8 cellular contexts compared by ENCODE assay signal in genomic region chr19:44653977-44654784, GRCh38. TPM values are rescaled to one million over a fixed set of nuclear protein-coding genes. Genes with fewer than 3 reads are reported as not detected.
DNase-seq lines count a peak whose midpoint lies in the region; ATAC-seq and TF ChIP-seq lines count a peak whose summit lies in the region.

No MANE protein-coding gene starts in this region.

- peak overlapping the region; percentile 77 for H3K4me2 ChIP-seq in KMS-11
- H3K4me2 ChIP-seq in mesenchymal stem cell (ENCODE audit: low read length, poor library complexity, severe bottlenecking) = no peak overlapping the region

- H3K79me1 ChIP-seq in mesenchymal stem cell (replicated peaks; ENCODE audit: low read length, poor library complexity, severe bottlenecking) = peaks cover 46% of the 10 kb centered on the region

- H2AFZ ChIP-seq in KMS-11 (ENCODE audit: low read depth) (peak overlapping the region; percentile 35; the same call in 1 of the 2 replicates), mesenchymal stem cell (ENCODE audit: low read depth, low read length) (no peak overlapping the region)

- no peak overlapping the region for H2BK120ac ChIP-seq in mesenchymal stem cell (ENCODE audit: low read depth, low read length)

- H4K8ac ChIP-seq in mesenchymal stem cell (ENCODE audit: low read length) = no peak overlapping the region

- no peak overlapping the region for H3K27ac Mint-ChIP-seq in activated CD4-positive, alpha-beta T cell treated with anti-CD3 and anti-CD28 coated beads for 36 hours

- peak; percentile 79 for TF ChIP-seq CTCF in KMS-11 (conservative IDR thresholded peaks at IDR 0.05; ENCODE audit: low read depth, low read length)

- intact Hi-C loops in activated CD4-positive, alpha-beta T cell treated with anti-CD3 and anti-CD28 coated beads for 36 hours (cut with DNase I, micrococcal nuclease) = loop anchor here in 1 of 2 experiments (1.0 to 2.0 kb wide), 4 partner anchors 39 to 191 kb away; no protein-coding TSS in a partner anchor

- H3K4me3 Mint-ChIP-seq in activated CD4-positive, alpha-beta T cell treated with anti-CD3 and anti-CD28 coated beads for 36 hours = no peak overlapping the region

- no peak overlapping the region for H2BK12ac ChIP-seq in mesenchymal stem cell (ENCODE audit: low read length in 2 of 2)

- H3K27ac ChIP-seq in KMS-11 (0 out of 2 replicates have a peak overlapping the region, but pooled peaks have one; percentile 18), mesenchymal stem cell (ENCODE audit: low read length, poor library complexity, severe bottlenecking) (no peak overlapping the region)

- H3K27me3 ChIP-seq in KMS-11 (ENCODE audit: insufficient read depth, low read depth) = no peaks in the 10 kb centered on the region; the same call in 1 of the 2 replicates
- H3K27me3 ChIP-seq in mesenchymal stem cell (ENCODE audit: control insufficient read depth in 1 of 2, insufficient read depth in 1 of 2, low read length in 2 of 2) = no peaks in the 10 kb centered on the region

- no peak overlapping the region for H3K4me3 ChIP-seq in KMS-11 (IDR thresholded peaks at IDR 0.05; ENCODE audit: insufficient read depth, low read depth, low read length)
- H3K4me3 ChIP-seq in mesenchymal stem cell (ENCODE audit: insufficient read depth in 1 of 2, low read depth in 1 of 2, low read length in 2 of 2) = no peak overlapping the region

- no peak overlapping the region for H3K14ac ChIP-seq in mesenchymal stem cell (ENCODE audit: low read length in 2 of 2)

- no peaks in the 10 kb centered on the region for H3K9me3 ChIP-seq in mesenchymal stem cell (ENCODE audit: control insufficient read depth, low read length)

- CTCF ChIA-PET in activated CD4-positive, alpha-beta T cell treated with anti-CD3 and anti-CD28 coated beads for 36 hours (lab: Charles Lee) = interaction anchor here (0.5 to 2.1 kb wide), 20 partner anchors 8 to 1398 kb away, joined by 3 to 10 read pairs (median 3); partner anchors contain the start of gene PVR

- peaks cover 19% of the 10 kb centered on the region for H3K36me3 Mint-ChIP-seq in activated CD4-positive, alpha-beta T cell treated with anti-CD3 and anti-CD28 coated beads for 36 hours (ENCODE audit: low read depth)

- POLR2A ChIA-PET in activated CD4-positive, alpha-beta T cell treated with anti-CD3 and anti-CD28 coated beads for 36 hours (lab: Charles Lee) = interaction anchor here (0.7 kb wide), 2 partner anchors 31 to 94 kb away, joined by 5 to 6 read pairs; no protein-coding TSS in a partner anchor

- no peak overlapping the region for H3K18ac ChIP-seq in mesenchymal stem cell (ENCODE audit: low read depth in 1 of 2, low read length in 2 of 2)

- H3K36me3 ChIP-seq in KMS-11 (ENCODE audit: insufficient read depth) (no peaks in the 10 kb centered on the region), mesenchymal stem cell (ENCODE audit: control insufficient read depth in 1 of 2, insufficient read depth in 2 of 2, low read depth in 1 of 2, low read length in 2 of 2) (peaks cover 65 to 88% of the 10 kb centered on the region in 2 experiments)

- 82% methylated on average over 14 of the region's 16 CpGs for WGBS in mesenchymal stem cell

- H4K91ac ChIP-seq in mesenchymal stem cell (ENCODE audit: low read length) = no peak overlapping the region

- H2BK5ac ChIP-seq in mesenchymal stem cell (ENCODE audit: low read depth, low read length, poor library complexity, severe bottlenecking) = no peak overlapping the region

- H3K4me1 ChIP-seq in KMS-11 (ENCODE audit: low read depth, poor library complexity, severe bottlenecking) (peaks cover 28% of the 10 kb centered on the region), mesenchymal stem cell (ENCODE audit: control insufficient read depth, insufficient read depth, low read depth, low read length) (peaks cover 7% of the 10 kb centered on the region)

- ATAC-seq in GM19467 (IDR thresholded peaks at IDR 0.05; ENCODE audit: unreplicated experiment) (peak; percentile 75), GM18870 (IDR thresholded peaks at IDR 0.05; ENCODE audit: unreplicated experiment) (no peak)
- peak; percentile 97 for ATAC-seq in activated CD4-positive, alpha-beta T cell treated with anti-CD3 and anti-CD28 coated beads for 36 hours

- no peak overlapping the region for H2AK5ac ChIP-seq in mesenchymal stem cell (ENCODE audit: low read length, severe bottlenecking)

- no peaks in the 10 kb centered on the region for H3K79me2 ChIP-seq in KMS-11 (ENCODE audit: insufficient read depth, low read depth)

- no peaks in the 10 kb centered on the region for H3K27me3 Mint-ChIP-seq in activated CD4-positive, alpha-beta T cell treated with anti-CD3 and anti-CD28 coated beads for 36 hours

- no peak overlapping the region for H2BK15ac ChIP-seq in mesenchymal stem cell (ENCODE audit: low read depth, poor library complexity, severe bottlenecking)

- H3K4me1 Mint-ChIP-seq in activated CD4-positive, alpha-beta T cell treated with anti-CD3 and anti-CD28 coated beads for 36 hours = peaks cover 11% of the 10 kb centered on the region

- no peak overlapping the region for H3K23ac ChIP-seq in mesenchymal stem cell (ENCODE audit: low read length in 2 of 2)

- no peak overlapping the region for H3K4ac ChIP-seq in mesenchymal stem cell (ENCODE audit: low read depth in 1 of 2, low read length in 2 of 2)

- no peaks in the 10 kb centered on the region for H4K20me1 ChIP-seq in KMS-11 (ENCODE audit: insufficient read depth)

- DNase-seq in CD1c-positive myeloid dendritic cell (ENCODE audit: extremely low spot score) (peak; percentile 80), dermis blood vessel endothelial cell (peak; percentile 84), mesenchymal stem cell (peak; percentile 52)
- DNase-seq in activated CD4-positive, alpha-beta T cell treated with anti-CD3 and anti-CD28 coated beads for 36 hours = peak; percentile 89
- DNase-seq in stimulated activated CD8-positive, alpha-beta memory T cell treated with anti-CD3 and anti-CD28 coated beads, Interleukin-7, amount 100 ng/mL, for 24 hours (ENCODE audit: low read depth) = peak; percentile 56

- H3K9ac ChIP-seq in KMS-11 = peak overlapping the region; percentile 28; the same call in 1 of the 2 replicates
- no peak overlapping the region for H3K9ac ChIP-seq in mesenchymal stem cell (ENCODE audit: low read length)

- no peaks in the 10 kb centered on the region for H3K9me3 Mint-ChIP-seq in activated CD4-positive, alpha-beta T cell treated with anti-CD3 and anti-CD28 coated beads for 36 hours (ENCODE audit: low read depth)

RNA-seq across cellular contexts. Expression of gene PVR, which starts 10.5 kb away (rescaled TPM):
- 10 to 100 TPM; 10.9 to 11.3 TPM for total RNA-seq in activated CD4-positive, alpha-beta T cell treated with anti-CD3 and anti-CD28 coated beads for 36 hours
- total RNA-seq in dermis blood vessel endothelial cell = 95.7 and 104 TPM in 2 replicates
- polyA plus RNA-seq in mesenchymal stem cell (2013, experiment 1 of 2) = 32.2 TPM
- 33.3 TPM for polyA plus RNA-seq in mesenchymal stem cell (2013, experiment 2 of 2)

RNA-seq across cellular contexts. Expression of gene CEACAM19, which starts 17.1 kb away (rescaled TPM):
- under 1 TPM; 0.56 to 0.73 TPM for total RNA-seq in activated CD4-positive, alpha-beta T cell treated with anti-CD3 and anti-CD28 coated beads for 36 hours
- 0.47 and 0.85 TPM in 2 replicates for total RNA-seq in dermis blood vessel endothelial cell
- polyA plus RNA-seq in mesenchymal stem cell (2013, experiment 1 of 2) = 2.2 TPM
- 1.8 TPM for polyA plus RNA-seq in mesenchymal stem cell (2013, experiment 2 of 2)

RNA-seq across cellular contexts. Expression of gene IGSF23, which starts 40.8 kb away (rescaled TPM):
- total RNA-seq in activated CD4-positive, alpha-beta T cell treated with anti-CD3 and anti-CD28 coated beads for 36 hours = not detected
- not detected in 2 replicates for total RNA-seq in dermis blood vessel endothelial cell
- 0.08 TPM for polyA plus RNA-seq in mesenchymal stem cell (2013, experiment 1 of 2)
- polyA plus RNA-seq in mesenchymal stem cell (2013, experiment 2 of 2) = 0.21 TPM

RNA-seq across cellular contexts. Expression of gene CEACAM16, which starts 44.8 kb away (rescaled TPM):
- not detected for total RNA-seq in activated CD4-positive, alpha-beta T cell treated with anti-CD3 and anti-CD28 coated beads for 36 hours
- 0.17 TPM in 1 of 2 replicates, not detected in the other for total RNA-seq in dermis blood vessel endothelial cell
- not detected for polyA plus RNA-seq in mesenchymal stem cell (2013, experiment 1 of 2)
- polyA plus RNA-seq in mesenchymal stem cell (2013, experiment 2 of 2) = not detected
